ENCODE assay signal across 14 cellular contexts in the genomic region with DNA sequence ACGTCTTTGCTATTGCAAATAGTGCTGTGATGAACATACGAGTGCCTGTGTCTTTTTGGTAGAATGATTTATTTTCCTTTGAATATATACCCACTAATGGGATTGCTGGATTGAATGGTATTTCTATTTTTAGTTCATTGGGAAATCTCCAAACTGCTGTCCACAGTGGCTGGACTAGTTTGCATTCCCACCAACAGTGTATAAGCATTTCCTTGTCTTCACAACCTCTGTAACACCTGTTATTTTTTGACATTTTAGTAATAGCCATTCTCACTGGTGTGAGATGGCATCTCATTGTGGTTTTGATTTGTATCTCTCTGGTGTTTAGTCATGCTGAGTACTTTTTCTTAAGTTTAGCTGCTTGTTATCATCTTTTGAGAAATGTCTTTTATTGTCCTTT.
"Had no signal": no experiment of that assay in that cellular context is flagged by ENCODE, and none has a peak within 500 bp of the region (broad histone marks: within the 10 kb centered on the region; RNA-seq: fewer than 3 reads in every experiment).

No MANE protein-coding gene starts in this region.

- H3K27me3 ChIP-seq: gastrocnemius medialis, neutrophil, tibial nerve, uterus had no signal

- H3K9me3 ChIP-seq: neutrophil, uterus had no signal

- H3K36me3 ChIP-seq: gastrocnemius medialis, neutrophil, tibial nerve, uterus had no signal

- H3K27ac ChIP-seq: gastrocnemius medialis, neutrophil, tibial nerve, uterus had no signal

- H3K4me1 ChIP-seq: gastrocnemius medialis, uterus had no signal

- H3K4me3 ChIP-seq: gastrocnemius medialis, tibial nerve, uterus had no signal

- ATAC-seq: activated CD4-positive, alpha-beta T cell treated with anti-CD3 and anti-CD28 coated beads for 36 hours; gastrocnemius medialis; left lobe of liver; naive thymus-derived CD8-positive, alpha-beta T cell had no signal

- DNase-seq: activated CD4-positive, alpha-beta memory T cell treated with anti-CD3 and anti-CD28 coated beads, Interleukin-2, amount 10 ng/mL, durations not matched to agents 7 days and 5 days; activated CD4-positive, alpha-beta T cell treated with anti-CD3 and anti-CD28 coated beads for 36 hours; activated T-cell treated with anti-CD3 and anti-CD28 coated beads, Interleukin-2, amount 50 U/mL, for 24 hours; amygdala; effector CD8-positive, alpha-beta T cell; gastrocnemius medialis; islet precursor cell; naive thymus-derived CD8-positive, alpha-beta T cell; stimulated activated CD4-positive, alpha-beta T cell treated with anti-CD3 and anti-CD28 coated beads, Interleukin-4, amount 100 ng/mL, for 1 hour; stimulated activated naive CD4-positive, alpha-beta T cell; uterus had no signal
